Comparison of ENCODE assay signal across 8 cellular contexts in genomic region chr12:56687225-56688128, GRCh38. TPM values are rescaled to one million over a fixed set of nuclear protein-coding genes. Genes with fewer than 3 reads are reported as not detected.
DNase-seq lines count a peak whose midpoint lies in the region; ATAC-seq, FAIRE-seq and TF ChIP-seq lines count a peak whose summit lies in the region.

No MANE protein-coding gene starts in this region.

- peak; percentile 39 for ATAC-seq in GM23338
- peak; percentile 57 for ATAC-seq in left lobe of liver

- H3K36me3 ChIP-seq in GM23338 (ENCODE audit: insufficient read depth), result peaks cover 3% of the 10 kb centered on the region; the same call in 1 of the 2 replicates

- H3K27me3 Mint-ChIP-seq in GM23338 (ENCODE audit: insufficient read depth, low read depth, poor library complexity), result peaks cover 28% of the 10 kb centered on the region

- H3K4me1 ChIP-seq in GM23338 (ENCODE audit: insufficient read depth), result peaks cover 30% of the 10 kb centered on the region

- TF ChIP-seq CTCF in GM23338 (conservative IDR thresholded peaks at IDR 0.05; ENCODE audit: low read depth in 2 of 2) (no peak), D721Med (IDR thresholded peaks at IDR 0.05; ENCODE audit: insufficient read depth, missing control alignments) (no peak)

- no peak overlapping the region for H2AFZ ChIP-seq in GM23338

- H3K27me3 ChIP-seq in GM23338 (ENCODE audit: insufficient read depth), result no peaks in the 10 kb centered on the region

- peak; percentile 36 for DNase-seq in DMS79 (lab: John Stamatoyannopoulos, UW)
- DNase-seq in GM23338 (ENCODE audit: low spot score), result no peak
- DNase-seq in NCI-H146 (lab: John Stamatoyannopoulos, UW), result peak; percentile 66
- DNase-seq in activated CD4-positive, CD25-positive, alpha-beta regulatory T cell treated with anti-CD3 and anti-CD28 coated beads, Interleukin-2, amount 50 U/mL, for 72 hours, result peak; percentile 56
- DNase-seq in cerebellar cortex (ENCODE audit: low spot score), result peak; percentile 43
- peak; percentile 74 for DNase-seq in left lobe of liver (ENCODE audit: low spot score)
- peak; percentile 36 to 43 for DNase-seq in stimulated activated CD4-positive, alpha-beta T cell treated with anti-CD3 and anti-CD28 coated beads, Interleukin-2, amount 100 ng/mL, for 48 hours
- no peak for DNase-seq in D721Med (ENCODE audit: insufficient read length, low spot score)

- peaks cover 59% of the 10 kb centered on the region for H3K79me2 ChIP-seq in GM23338 (replicated peaks; ENCODE audit: insufficient read depth)

- FAIRE-seq in D721Med (lab: Jason Lieb, UNC), result no peak

- peaks cover 39% of the 10 kb centered on the region for H4K20me1 ChIP-seq in GM23338 (replicated peaks; ENCODE audit: insufficient read depth)

- peaks cover 3% of the 10 kb centered on the region; the same call in 1 of the 3 replicates for H3K9me3 Mint-ChIP-seq in GM23338

- H3K27ac Mint-ChIP-seq in GM23338, result peak overlapping the region; percentile 99

- H3K9me2 ChIP-seq in GM23338 (ENCODE audit: insufficient read depth), result no peaks in the 10 kb centered on the region

- peaks cover 28% of the 10 kb centered on the region for H3F3A ChIP-seq in GM23338 (replicated peaks; ENCODE audit: low read depth)

- peaks cover 44% of the 10 kb centered on the region for H3K36me3 Mint-ChIP-seq in GM23338 (ENCODE audit: low read depth)

- H3K27ac ChIP-seq in GM23338 (ENCODE audit: low read depth), result peak overlapping the region; percentile 100

- peak overlapping the region; percentile 94 for H3K4me2 ChIP-seq in GM23338

- H3K4me1 Mint-ChIP-seq in GM23338, result peaks cover 17% of the 10 kb centered on the region

- H3K4me3 ChIP-seq in GM23338, result peak overlapping the region; percentile 98

- peak overlapping the region; percentile 100 for H3K4me3 Mint-ChIP-seq in GM23338

TF ChIP-seq in GM23338, 12 proteins besides CTCF, POLR2A, EP300 and RAD21:
- TF ChIP-seq NANOG (IDR thresholded peaks at IDR 0.05; ENCODE audit: borderline replicate concordance), result no peak
- no peak; the same call in 1 of the 2 replicates for TF ChIP-seq POLR2AphosphoS5 (IDR thresholded peaks at IDR 0.05; ENCODE audit: low read depth)
- TF ChIP-seq ZNF114 (CRISPR knock-in tag; IDR thresholded peaks at IDR 0.05), result no peak
- TF ChIP-seq JUNB (IDR thresholded peaks at IDR 0.05; ENCODE audit: unreplicated experiment), result no peak

RNA-seq across cellular contexts. Expression of gene PTGES3, which starts 0.6 kb away (rescaled TPM):
- total RNA-seq in GM23338 (2014; rRNA removed; shearing (Covaris generic)), result 334 and 453 TPM in 2 replicates
- polyA plus RNA-seq in GM23338 (2016; fragmentation: Nextera tagmentation; extraction: Ambion mirVana), result 391 and 442 TPM in 2 replicates
- total RNA-seq in left lobe of liver, result 72.1 TPM

RNA-seq across cellular contexts. Expression of gene NACA, which starts 37.6 kb away (rescaled TPM):
- 1,081 and 1,279 TPM in 2 replicates for total RNA-seq in GM23338 (2014; rRNA removed; shearing (Covaris generic))
- polyA plus RNA-seq in GM23338 (2016; fragmentation: Nextera tagmentation; extraction: Ambion mirVana), result 2,165 and 2,495 TPM in 2 replicates
- total RNA-seq in left lobe of liver, result 223 TPM

RNA-seq across cellular contexts. Expression of gene ATP5F1B, which starts 41.7 kb away (rescaled TPM):
- total RNA-seq in GM23338 (2014; rRNA removed; shearing (Covaris generic)), result 706 and 763 TPM in 2 replicates
- 956 and 1,001 TPM in 2 replicates for polyA plus RNA-seq in GM23338 (2016; fragmentation: Nextera tagmentation; extraction: Ambion mirVana)
- total RNA-seq in left lobe of liver, result 344 TPM

RNA-seq across cellular contexts. Expression of gene BAZ2A, which starts 57.4 kb away (rescaled TPM):
- total RNA-seq in GM23338 (2014; rRNA removed; shearing (Covaris generic)), result 89.6 and 109 TPM in 2 replicates
- 111 and 130 TPM in 2 replicates for polyA plus RNA-seq in GM23338 (2016; fragmentation: Nextera tagmentation; extraction: Ambion mirVana)
- total RNA-seq in left lobe of liver, result 32.2 TPM

Comparison
In these comparisons a context has a peak if more than half of its experiments do, and no peak if none do; other contexts are left out.
1. DNase-seq: peak in DMS79 (single experiment), NCI-H146 (single experiment), activated CD4-positive, CD25-positive, alpha-beta regulatory T cell treated with anti-CD3 and anti-CD28 coated beads, Interleukin-2, amount 50 U/mL, for 72 hours (single experiment), cerebellar cortex (single experiment), left lobe of liver (single experiment) and stimulated activated CD4-positive, alpha-beta T cell treated with anti-CD3 and anti-CD28 coated beads, Interleukin-2, amount 100 ng/mL, for 48 hours (2 of 2); none in GM23338 (single experiment) and D721Med (single experiment).